9 cellular contexts compared by ENCODE assay signal in genomic region chr2:130336150-130336876, GRCh38. TPM values are rescaled to one million over a fixed set of nuclear protein-coding genes. Genes with fewer than 3 reads are reported as not detected.
DNase-seq lines count a peak whose midpoint lies in the region; ATAC-seq and TF ChIP-seq lines count a peak whose summit lies in the region.
"Had no signal": no experiment of that assay in that cellular context is flagged by ENCODE, and none has a peak within 500 bp of the region (broad histone marks: within the 10 kb centered on the region; RNA-seq: fewer than 3 reads in every experiment).

No MANE protein-coding gene starts in this region.

- H3K27me3 Mint-ChIP-seq in GM23338 (ENCODE audit: insufficient read depth, low read depth, poor library complexity), result peaks cover 20% of the 10 kb centered on the region

- peak overlapping the region; percentile 91 for H3K4me3 Mint-ChIP-seq in GM23338

- H3F3A ChIP-seq in GM23338 (replicated peaks; ENCODE audit: low read depth), result no peaks in the 10 kb centered on the region

- H3K36me3 ChIP-seq in GM23338 (ENCODE audit: insufficient read depth) (no peaks in the 10 kb centered on the region), upper lobe of right lung (peaks cover 16% of the 10 kb centered on the region)
- H3K36me3 ChIP-seq: uterus had no signal

- ATAC-seq in GM23338 (peak; percentile 17; the same call in 2 of the 3 replicates), HG03442 (IDR thresholded peaks at IDR 0.05; ENCODE audit: unreplicated experiment) (no peak), upper lobe of right lung (no peak), GM19463 (IDR thresholded peaks at IDR 0.05; ENCODE audit: unreplicated experiment) (no peak), GM18858 (IDR thresholded peaks at IDR 0.05; ENCODE audit: unreplicated experiment) (no peak)

- peak overlapping the region; percentile 76 for H3K4me2 ChIP-seq in GM23338

- peaks cover 5% of the 10 kb centered on the region for H3K27me3 ChIP-seq in AG04450 (ENCODE audit: control insufficient read depth, insufficient read depth, low read length)
- peaks cover under 1% of the 10 kb centered on the region; the same call in 1 of the 2 replicates for H3K27me3 ChIP-seq in GM23338 (ENCODE audit: insufficient read depth)
- peaks cover 10% of the 10 kb centered on the region for H3K27me3 ChIP-seq in upper lobe of right lung
- H3K27me3 ChIP-seq: uterus had no signal

- H3K4me1 Mint-ChIP-seq in GM23338, result peaks cover 11% of the 10 kb centered on the region

- H3K4me3 ChIP-seq in AG04450 (ENCODE audit: low read depth, low read length) (no peak overlapping the region; the same call in 1 of the 2 replicates), GM23338 (peak overlapping the region; percentile 73), upper lobe of right lung (no peak overlapping the region)
- H3K4me3 ChIP-seq: uterus had no signal

- TF ChIP-seq CTCF in AG04450 (IDR thresholded peaks at IDR 0.05; ENCODE audit: low read depth, low read length) (no peak), GM23338 (conservative IDR thresholded peaks at IDR 0.05; ENCODE audit: low read depth in 2 of 2) (no peak), upper lobe of right lung (IDR thresholded peaks at IDR 0.05) (no peak)

- H3K27ac Mint-ChIP-seq in GM23338, result no peak overlapping the region

- POLR2A ChIA-PET in AG04450 (lab: Yijun Ruan, JAX), result interaction anchor here (1.0 kb wide), 2 partner anchors 8 to 37 kb away, joined by 5 read pairs; no protein-coding TSS in a partner anchor

- H3K27ac ChIP-seq in AG04450 (ENCODE audit: low read depth, low read length), result peak overlapping the region; percentile 31
- H3K27ac ChIP-seq in GM23338 (ENCODE audit: low read depth), result no peak overlapping the region
- H3K27ac ChIP-seq in upper lobe of right lung, result no peak overlapping the region
- H3K27ac ChIP-seq: uterus had no signal

- intact Hi-C loops in upper lobe of right lung (cut with DNase I), result no loop called here

- no peaks in the 10 kb centered on the region for H3K9me2 ChIP-seq in GM23338 (ENCODE audit: insufficient read depth)

- no peaks in the 10 kb centered on the region for H4K20me1 ChIP-seq in GM23338 (replicated peaks; ENCODE audit: insufficient read depth)

- H3K9me3 ChIP-seq in AG04450 (ENCODE audit: control insufficient read depth, insufficient read depth, low read length), result 0 out of 2 replicates have a peak, but pooled peaks cover 2% of the 10 kb centered on the region
- no peaks in the 10 kb centered on the region for H3K9me3 ChIP-seq in upper lobe of right lung
- H3K9me3 ChIP-seq: uterus had no signal

- CTCF ChIA-PET in AG04450 (lab: Charles Lee), result interaction anchor here (1.0 to 4.4 kb wide), 3 partner anchors 155 to 400 kb away, joined by 3 to 35 read pairs (median 13); partner anchors contain the start of genes MZT2B and SMPD4

- DNase-seq in AG04450 (ENCODE audit: low read depth, low spot score) (no peak), GM23338 (ENCODE audit: low spot score) (peak; percentile 17), SK-N-DZ (ENCODE audit: low spot score) (peak; percentile 70), islet precursor cell (peak; percentile 46), upper lobe of right lung (no peak)

- H3K79me2 ChIP-seq in GM23338 (replicated peaks; ENCODE audit: insufficient read depth), result no peaks in the 10 kb centered on the region

- peaks cover 7% of the 10 kb centered on the region; the same call in 1 of the 2 replicates for H3K4me1 ChIP-seq in GM23338 (ENCODE audit: insufficient read depth)
- H3K4me1 ChIP-seq in upper lobe of right lung, result peaks cover 4% of the 10 kb centered on the region
- H3K4me1 ChIP-seq: uterus had no signal

- peaks cover 31% of the 10 kb centered on the region for H3K36me3 Mint-ChIP-seq in GM23338 (ENCODE audit: low read depth)

- H3K9me3 Mint-ChIP-seq in GM23338, result peaks cover 6% of the 10 kb centered on the region

- H2AFZ ChIP-seq in GM23338, result peak overlapping the region; percentile 84

TF ChIP-seq in GM23338, 12 proteins besides CTCF, POLR2A, EP300 and RAD21:
- no peak for TF ChIP-seq JUNB (IDR thresholded peaks at IDR 0.05; ENCODE audit: unreplicated experiment)
- no peak for TF ChIP-seq CREB1 (CRISPR knock-in tag; IDR thresholded peaks at IDR 0.05; ENCODE audit: low read depth)
- TF ChIP-seq, protein P1, sequence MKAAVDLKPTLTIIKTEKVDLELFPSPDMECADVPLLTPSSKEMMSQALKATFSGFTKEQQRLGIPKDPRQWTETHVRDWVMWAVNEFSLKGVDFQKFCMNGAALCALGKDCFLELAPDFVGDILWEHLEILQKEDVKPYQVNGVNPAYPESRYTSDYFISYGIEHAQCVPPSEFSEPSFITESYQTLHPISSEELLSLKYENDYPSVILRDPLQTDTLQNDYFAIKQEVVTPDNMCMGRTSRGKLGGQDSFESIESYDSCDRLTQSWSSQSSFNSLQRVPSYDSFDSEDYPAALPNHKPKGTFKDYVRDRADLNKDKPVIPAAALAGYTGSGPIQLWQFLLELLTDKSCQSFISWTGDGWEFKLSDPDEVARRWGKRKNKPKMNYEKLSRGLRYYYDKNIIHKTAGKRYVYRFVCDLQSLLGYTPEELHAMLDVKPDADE (IDR thresholded peaks at IDR 0.05), result no peak
- TF ChIP-seq ZNF331 (CRISPR knock-in tag; IDR thresholded peaks at IDR 0.05; ENCODE audit: low read depth), result no peak
- no peak for TF ChIP-seq ZNF114 (CRISPR knock-in tag; IDR thresholded peaks at IDR 0.05)

RNA-seq across cellular contexts. Expression of gene IMP4, which starts 6.4 kb away (rescaled TPM):
- 51.0 and 79.5 TPM in 2 replicates for polyA plus RNA-seq in AG04450 (2011; rRNA removed)
- polyA minus RNA-seq in AG04450 (2011; rRNA and poly(A)+ RNA removed), result 39.6 and 80.1 TPM in 2 replicates
- 113 and 147 TPM in 2 replicates for total RNA-seq in GM23338 (2014; rRNA removed; shearing (Covaris generic))
- 87.8 and 88.6 TPM in 2 replicates for polyA plus RNA-seq in GM23338 (2016; fragmentation: Nextera tagmentation; extraction: Ambion mirVana)
- polyA plus RNA-seq in SK-N-DZ (2014; cell fraction: cytosol; rRNA removed), result 94.4 and 107 TPM in 2 replicates
- polyA plus RNA-seq in SK-N-DZ (2014; cell fraction: nucleus; rRNA removed), result 191 and 217 TPM in 2 replicates
- 55.7 TPM for total RNA-seq in upper lobe of right lung

RNA-seq across cellular contexts. Expression of gene PTPN18, which starts 19.5 kb away (rescaled TPM):
- polyA plus RNA-seq in AG04450 (2011; rRNA removed) (10.1 and 11.6 TPM in 2 replicates), GM23338 (2016; fragmentation: Nextera tagmentation; extraction: Ambion mirVana) (8.7 and 10.1 TPM in 2 replicates)
- 12.2 and 15.6 TPM in 2 replicates for polyA minus RNA-seq in AG04450 (2011; rRNA and poly(A)+ RNA removed)
- total RNA-seq in GM23338 (2014; rRNA removed; shearing (Covaris generic)), result 9.8 and 10.9 TPM in 2 replicates
- polyA plus RNA-seq in SK-N-DZ (2014; cell fraction: cytosol; rRNA removed), result 11.8 and 12.5 TPM in 2 replicates
- 15.3 and 46.9 TPM in 2 replicates for polyA plus RNA-seq in SK-N-DZ (2014; cell fraction: nucleus; rRNA removed)
- 67.8 TPM for total RNA-seq in upper lobe of right lung

Comparison
In these comparisons a context has a peak if more than half of its experiments do, and no peak if none do; other contexts are left out.
1. DNase-seq: peak in GM23338 (single experiment), SK-N-DZ (single experiment) and islet precursor cell (single experiment); none in AG04450 (single experiment) and upper lobe of right lung (single experiment).